10 cellular contexts compared by ENCODE assay signal in genomic region chr5:129361441-129362025, GRCh38.
DNase-seq lines count a peak whose midpoint lies in the region; ATAC-seq and TF ChIP-seq lines count a peak whose summit lies in the region.
"Had no signal": no experiment of that assay in that cellular context is flagged by ENCODE, and none has a peak within 500 bp of the region (broad histone marks: within the 10 kb centered on the region; RNA-seq: fewer than 3 reads in every experiment).

No MANE protein-coding gene starts in this region.

- WGBS in transverse colon (ENCODE audit: low coverage in 1 of 2), 2 donors: 36 to 44% methylated on average over 1 of the region's 1 CpG

- H3K4me1 Mint-ChIP-seq in endothelial cell (ENCODE audit: unreplicated experiment): no peaks in the 10 kb centered on the region
- H3K4me1 Mint-ChIP-seq: CD4-positive, CD25-positive, alpha-beta regulatory T cell had no signal

- no peak for ATAC-seq in GM21526 (IDR thresholded peaks at IDR 0.05; ENCODE audit: low FRiP score, unreplicated experiment)
- ATAC-seq: left lung had no signal

- H3K4me3 Mint-ChIP-seq in endothelial cell (ENCODE audit: unreplicated experiment): no peak overlapping the region
- H3K4me3 Mint-ChIP-seq: CD4-positive, CD25-positive, alpha-beta regulatory T cell had no signal

- no peaks in the 10 kb centered on the region for H3K36me3 ChIP-seq in transverse colon
- H3K36me3 ChIP-seq: left lung had no signal

- TF ChIP-seq POLR2A in transverse colon (IDR thresholded peaks at IDR 0.05): no peak

- no peaks in the 10 kb centered on the region for H3K9me3 Mint-ChIP-seq in endothelial cell (ENCODE audit: unreplicated experiment)

- TF ChIP-seq CTCF in endothelial cell (IDR thresholded peaks at IDR 0.05; ENCODE audit: unreplicated experiment) (peak; percentile 80), transverse colon (IDR thresholded peaks at IDR 0.05) (peak; percentile 10 to 33 (median 28))

- no peaks in the 10 kb centered on the region for H3K27me3 ChIP-seq in transverse colon
- H3K27me3 ChIP-seq: left lung had no signal

- in situ Hi-C loops in transverse colon (cut with MboI; ENCODE audit: low pct_ligation_motif_present in 1 of 4, low pct_unique_long_range_greater_than_20kb in 1 of 4, low sequenced_read_pairs in 3 of 4): no loop called here

- no peak overlapping the region for H3K4me3 ChIP-seq in transverse colon
- H3K4me3 ChIP-seq: left lung had no signal

- peak; percentile 14 for DNase-seq in SIG-M5 treated with dmso at 0.1 percent for 504 hours (lab: John Stamatoyannopoulos, UW; ENCODE audit: unreplicated experiment)
- no peak for DNase-seq in SIG-M5 (lab: John Stamatoyannopoulos, UW)
- DNase-seq in NCI-H460 (ENCODE audit: extremely low read depth, low read depth): peak; percentile 5
- DNase-seq in endothelial cell (ENCODE audit: low spot score): no peak
- no peak for DNase-seq in transverse colon
- no peak for DNase-seq in activated T-cell treated with anti-CD3 and anti-CD28 coated beads, Interleukin-2, amount 50 U/mL, for 1 hour
- DNase-seq in NCI-H2196 treated with DMSO at 0.1 percent for 48 hours (lab: John Stamatoyannopoulos, UW; ENCODE audit: unreplicated experiment): no peak
- DNase-seq: CD4-positive, CD25-positive, alpha-beta regulatory T cell; left lung had no signal

- no peaks in the 10 kb centered on the region for H3K4me1 ChIP-seq in transverse colon
- H3K4me1 ChIP-seq: left lung had no signal

- H3K36me3 Mint-ChIP-seq in endothelial cell (ENCODE audit: low read depth, unreplicated experiment): no peaks in the 10 kb centered on the region
- H3K36me3 Mint-ChIP-seq: CD4-positive, CD25-positive, alpha-beta regulatory T cell had no signal

- no peak for TF ChIP-seq EP300 in transverse colon (IDR thresholded peaks at IDR 0.05; ENCODE audit: low read depth)

- intact Hi-C loops in transverse colon (cut with DNase I; ENCODE audit: low total_unique reads): no loop called here

- no peaks in the 10 kb centered on the region for H3K27me3 Mint-ChIP-seq in endothelial cell (ENCODE audit: unreplicated experiment)
- H3K27me3 Mint-ChIP-seq: CD4-positive, CD25-positive, alpha-beta regulatory T cell had no signal

- no peak overlapping the region for H3K27ac ChIP-seq in transverse colon
- H3K27ac ChIP-seq: left lung had no signal

- no peak overlapping the region for H3K27ac Mint-ChIP-seq in endothelial cell (ENCODE audit: unreplicated experiment)
- H3K27ac Mint-ChIP-seq: CD4-positive, CD25-positive, alpha-beta regulatory T cell had no signal

- H3K9me3 ChIP-seq in transverse colon: peaks cover 0 to 6% of the 10 kb centered on the region in 2 donors

Comparison
In these comparisons a context has a peak if more than half of its experiments do, and no peak if none do; other contexts are left out.
1. DNase-seq: peak in SIG-M5 treated with dmso at 0.1 percent for 504 hours (single experiment) and NCI-H460 (single experiment); none in SIG-M5 (single experiment), endothelial cell (single experiment), transverse colon (single experiment), activated T-cell treated with anti-CD3 and anti-CD28 coated beads, Interleukin-2, amount 50 U/mL, for 1 hour (single experiment) and NCI-H2196 treated with DMSO at 0.1 percent for 48 hours (single experiment).